ENCODE assay signal across 14 cellular contexts in genomic region chr12:102955926-102956737, GRCh38. TPM values are rescaled to one million over a fixed set of nuclear protein-coding genes. Genes with fewer than 3 reads are reported as not detected.
A peak's percentile ranks its signal among the peaks of the same experiment; 100 is the strongest.
DNase-seq lines count a peak whose midpoint lies in the region; ATAC-seq and TF ChIP-seq lines count a peak whose summit lies in the region.
"Had no signal": no experiment of that assay in that cellular context is flagged by ENCODE, and none has a peak within 500 bp of the region (broad histone marks: within the 10 kb centered on the region; RNA-seq: fewer than 3 reads in every experiment).

No MANE protein-coding gene starts in this region.

- H3K9me2 ChIP-seq in SK-N-SH, result no peaks in the 10 kb centered on the region

- H3K9ac ChIP-seq in SK-N-SH (no peak overlapping the region), smooth muscle cell (ENCODE audit: low read depth) (no peak overlapping the region)

- H3K36me3 ChIP-seq in SK-N-SH (replicated peaks in 1 of 2; ENCODE audit: control insufficient read depth in 1 of 2, insufficient read depth in 2 of 2, low read length in 1 of 2) (no peaks in the 10 kb centered on the region), iPS DF 6.9 (ENCODE audit: control insufficient read depth, insufficient read depth, low read length) (no peaks in the 10 kb centered on the region), smooth muscle cell (ENCODE audit: low read depth) (no peaks in the 10 kb centered on the region)
- H3K36me3 ChIP-seq: spleen had no signal

- TF ChIP-seq RAD21 in SK-N-SH (IDR thresholded peaks at IDR 0.05; ENCODE audit: low read length), result no peak

- no peak for TF ChIP-seq EP300 in SK-N-SH (IDR thresholded peaks at IDR 0.05; ENCODE audit: borderline replicate concordance in 1 of 2, low read depth in 1 of 2, low read length in 1 of 2)

- ATAC-seq in SK-N-SH treated with all-trans-retinoic acid at 6 μM for 48 hours (no peak), GM19397 (IDR thresholded peaks at IDR 0.05; ENCODE audit: unreplicated experiment) (no peak), GM21529 (IDR thresholded peaks at IDR 0.05; ENCODE audit: unreplicated experiment) (no peak)
- ATAC-seq: activated naive CD8-positive, alpha-beta T cell treated with anti-CD3 and anti-CD28 coated beads, Interleukin-2, amount 50 U/mL, for 24 hours had no signal

- peak; percentile 73 for DNase-seq in SK-N-SH
- peak; percentile 44 for DNase-seq in NCI-H748 treated with DMSO at 0.1 percent for 48 hours (lab: John Stamatoyannopoulos, UW)
- no peak for DNase-seq in iPS DF 6.9 (ENCODE audit: low read depth, low spot score)
- no peak for DNase-seq in smooth muscle cell (lab: John Stamatoyannopoulos, UW; ENCODE audit: unreplicated experiment)
- no peak for DNase-seq in HUDEP-2 (lab: John Stamatoyannopoulos, UW; ENCODE audit: unreplicated experiment in 76 of 76)
- DNase-seq: activated CD4-positive, alpha-beta T cell treated with anti-CD3 and anti-CD28 coated beads for 1 hour; activated naive CD8-positive, alpha-beta T cell treated with anti-CD3 and anti-CD28 coated beads, Interleukin-2, amount 50 U/mL, for 24 hours; erythroblast; mesendoderm; SIG-M5; spleen had no signal

- TF ChIP-seq CTCF in SK-N-SH (IDR thresholded peaks at IDR 0.05) (no peak), smooth muscle cell (IDR thresholded peaks at IDR 0.05; ENCODE audit: borderline replicate concordance, insufficient read depth, poor library complexity, severe bottlenecking) (no peak)

- CTCF ChIA-PET in SK-N-SH (lab: Yijun Ruan, JAX), result interaction anchor here (1.6 kb wide), 1 partner anchor 73 kb away, joined by 6 read pairs; no protein-coding TSS in a partner anchor

- H3K27me3 ChIP-seq in SK-N-SH (ENCODE audit: insufficient read depth) (no peaks in the 10 kb centered on the region; the same call in 1 of the 2 replicates), iPS DF 6.9 (ENCODE audit: control insufficient read depth, insufficient read depth, low read length) (peaks cover 88% of the 10 kb centered on the region), smooth muscle cell (ENCODE audit: low read depth) (peaks cover 100% of the 10 kb centered on the region)

- no peaks in the 10 kb centered on the region for H3K9me3 ChIP-seq in SK-N-SH
- H3K9me3 ChIP-seq in iPS DF 6.9 (ENCODE audit: control insufficient read depth, insufficient read depth, low read length), result no peaks in the 10 kb centered on the region
- no peaks in the 10 kb centered on the region for H3K9me3 ChIP-seq in smooth muscle cell (replicated peaks; ENCODE audit: low read depth)
- H3K9me3 ChIP-seq: spleen had no signal

- H3K79me2 ChIP-seq in SK-N-SH (ENCODE audit: insufficient read depth) (no peaks in the 10 kb centered on the region), smooth muscle cell (ENCODE audit: low read depth) (no peaks in the 10 kb centered on the region)

- H3K4me3 ChIP-seq in SK-N-SH (ENCODE audit: low read depth in 2 of 2, low read length in 1 of 2) (peak overlapping the region in 1 of 2 experiments; percentile 27; a peak in 1 of 4 replicates), iPS DF 6.9 (ENCODE audit: low read length) (peak overlapping the region; percentile 33), smooth muscle cell (no peak overlapping the region)

- H3K4me2 ChIP-seq in SK-N-SH (no peak overlapping the region), smooth muscle cell (peak overlapping the region; percentile 73)

- POLR2A ChIA-PET in SK-N-SH (lab: Yijun Ruan, JAX), result no interaction called here

- H3K27ac ChIP-seq in SK-N-SH (ENCODE audit: low read depth in 2 of 2, low read length in 1 of 2) (no peak overlapping the region), iPS DF 6.9 (ENCODE audit: low read length) (no peak overlapping the region), smooth muscle cell (ENCODE audit: low read depth) (no peak overlapping the region)
- H3K27ac ChIP-seq: spleen had no signal

- no peaks in the 10 kb centered on the region for H3F3A ChIP-seq in SK-N-SH (replicated peaks; ENCODE audit: insufficient read depth)
- no peaks in the 10 kb centered on the region for H3F3A ChIP-seq in smooth muscle cell (ENCODE audit: low read depth)

- H2AFZ ChIP-seq in SK-N-SH (ENCODE audit: low read depth), result no peak overlapping the region
- H2AFZ ChIP-seq in smooth muscle cell (ENCODE audit: low read depth), result no peak overlapping the region

- 44% methylated on average over 20 of the region's 50 CpGs for WGBS in SK-N-SH (ENCODE audit: low lambda C conversion rate)
- no CpG with 5 or more reads among the region's 50 CpGs for WGBS in iPS DF 6.9 (ENCODE audit: insufficient coverage, insufficient read length)
- 4% methylated on average over 46 of the region's 50 CpGs for WGBS in smooth muscle cell (ENCODE audit: low lambda C conversion rate)

- H3K4me1 ChIP-seq in SK-N-SH (ENCODE audit: control insufficient read depth in 1 of 2, insufficient read depth in 2 of 2, low read depth in 1 of 2, low read length in 1 of 2) (peaks cover 0 to 2% of the 10 kb centered on the region in 2 experiments; a peak in 1 of 4 replicates), iPS DF 6.9 (ENCODE audit: control insufficient read depth, insufficient read depth, low read length) (peaks cover 8% of the 10 kb centered on the region; the same call in 1 of the 2 replicates), smooth muscle cell (ENCODE audit: low read depth) (peaks cover 21% of the 10 kb centered on the region)

- H4K20me1 ChIP-seq in SK-N-SH (ENCODE audit: insufficient read depth), result no peaks in the 10 kb centered on the region
- no peaks in the 10 kb centered on the region for H4K20me1 ChIP-seq in smooth muscle cell (ENCODE audit: low read depth)

TF ChIP-seq in SK-N-SH, 30 proteins besides CTCF, POLR2A, EP300 and RAD21:
- TF ChIP-seq POLR2AphosphoS5 (IDR thresholded peaks at IDR 0.05; ENCODE audit: low read depth, low read length) (no peak), TAF1 (IDR thresholded peaks at IDR 0.05; ENCODE audit: borderline replicate concordance, low read depth, low read length) (no peak), FOXJ3 (CRISPR knock-in tag; IDR thresholded peaks at IDR 0.05) (no peak), ELF1 (IDR thresholded peaks at IDR 0.05) (no peak), RCOR1 (IDR thresholded peaks at IDR 0.05; ENCODE audit: low read length) (no peak), JUND (IDR thresholded peaks at IDR 0.05) (no peak), FOXM1 (IDR thresholded peaks at IDR 0.05; ENCODE audit: low read depth) (no peak), GABPA (IDR thresholded peaks at IDR 0.05; ENCODE audit: low read depth) (no peak)

TF ChIP-seq in SK-N-SH treated with all-trans-retinoic acid at 6 μM for 48 hours, 23 proteins besides CTCF, POLR2A, EP300 and RAD21:
- TF ChIP-seq ZC3H10 (CRISPR knock-in tag; IDR thresholded peaks at IDR 0.05) (no peak), TOX (CRISPR knock-in tag; IDR thresholded peaks at IDR 0.05; ENCODE audit: borderline replicate concordance) (no peak), PATZ1 (CRISPR knock-in tag; IDR thresholded peaks at IDR 0.05; ENCODE audit: borderline replicate concordance) (no peak), TCF4 (CRISPR knock-in tag; IDR thresholded peaks at IDR 0.05; ENCODE audit: borderline replicate concordance) (no peak), ZFP30 (CRISPR knock-in tag; IDR thresholded peaks at IDR 0.05) (no peak), RARB (CRISPR knock-in tag; IDR thresholded peaks at IDR 0.05) (no peak), GLIS3 (CRISPR knock-in tag; IDR thresholded peaks at IDR 0.05) (no peak), ZNF565 (CRISPR knock-in tag; conservative IDR thresholded peaks at IDR 0.05; ENCODE audit: low read depth) (no peak), ISL1 (CRISPR knock-in tag; IDR thresholded peaks at IDR 0.05) (no peak)
TF ChIP-seq in SK-N-SH treated with all-trans-retinoic acid at 6 μM for 48 hours: peak in this region for 0.

RNA-seq across cellular contexts. Expression of gene ASCL1, which starts 1.3 kb away (rescaled TPM):
- polyA plus RNA-seq in SK-N-SH (2012; rRNA removed) (0.21 and 0.28 TPM in 2 replicates), smooth muscle cell (not detected in 2 replicates)
- polyA plus RNA-seq in SK-N-SH (2012; cell fraction: cytosol; rRNA removed), result 0.33 and 0.66 TPM in 2 replicates
- 0.92 and 1.1 TPM in 2 replicates for polyA plus RNA-seq in SK-N-SH (2012; cell fraction: nucleus; rRNA removed)
- not detected in 2 replicates for total RNA-seq in smooth muscle cell
- total RNA-seq: spleen had no signal

RNA-seq across cellular contexts. Expression of gene PAH, which starts 39.1 kb away (rescaled TPM):
- not detected in 2 replicates for polyA plus RNA-seq in SK-N-SH (2012; rRNA removed)
- polyA plus RNA-seq in SK-N-SH (2012; cell fraction: cytosol; rRNA removed), result not detected in 2 replicates
- 0.04 TPM in 1 of 2 replicates, not detected in the other for polyA plus RNA-seq in SK-N-SH (2012; cell fraction: nucleus; rRNA removed)
- 0.09 TPM in 1 of 2 replicates, not detected in the other for total RNA-seq in smooth muscle cell
- polyA plus RNA-seq in smooth muscle cell, result not detected in 2 replicates
- total RNA-seq: spleen had no signal

Comparison
In these comparisons a context has a peak if more than half of its experiments do, and no peak if none do; other contexts are left out.
1. DNase-seq: peak in SK-N-SH (single experiment) and NCI-H748 treated with DMSO at 0.1 percent for 48 hours (single experiment); none in iPS DF 6.9 (single experiment), smooth muscle cell (single experiment) and HUDEP-2 (0 of 76).